1 cellular context compared by ENCODE assay signal in genomic region chr13:110910013-110910890, GRCh38.
TF ChIP-seq lines count a peak whose summit lies in the region.

No MANE protein-coding gene starts in this region.

TF ChIP-seq in GM12878, 131 proteins besides CTCF, POLR2A, EP300 and RAD21:
- TF ChIP-seq MLLT1 (IDR thresholded peaks at IDR 0.05) (0 out of 2 replicates have a peak, but pooled peaks have one; percentile 22), BCL3 (IDR thresholded peaks at IDR 0.05; ENCODE audit: borderline replicate concordance, insufficient read depth, low read depth, low read length, poor library complexity, severe bottlenecking) (no peak), MEF2A (IDR thresholded peaks at IDR 0.05; ENCODE audit: insufficient read depth, low read depth, low read length) (no peak)
